ENCODE assay signal across 29 cellular contexts in genomic region chr3:10484709-10485108, GRCh38. TPM values are rescaled to one million over a fixed set of nuclear protein-coding genes. Genes with fewer than 3 reads are reported as not detected.
"Had no signal": no experiment of that assay in that cellular context is flagged by ENCODE, and none has a peak within 500 bp of the region (broad histone marks: within the 10 kb centered on the region; RNA-seq: fewer than 3 reads in every experiment).

No MANE protein-coding gene starts in this region.

- H3K4me2 ChIP-seq: smooth muscle cell had no signal

- H3K27me3 ChIP-seq: esophagus squamous epithelium, right atrium auricular region, transverse colon, upper lobe of right lung, uterus had no signal

- ATAC-seq: effector memory CD8-positive, alpha-beta T cell; heart right ventricle; left ventricle myocardium superior; lower lobe of right lung; natural killer cell; sciatic nerve; stimulated activated naive CD8-positive, alpha-beta T cell treated with anti-CD3 and anti-CD28 coated beads, Interleukin-15, amount 100 ng/mL, for 72 hours; upper lobe of right lung had no signal

- FAIRE-seq: endometrium, islet of Langerhans had no signal

- H3K27ac ChIP-seq: coronary artery, esophagus squamous epithelium, heart right ventricle, lower lobe of right lung, prostate gland, right atrium auricular region, suprapubic skin, transverse colon, upper lobe of right lung, uterus had no signal

- H3K36me3 ChIP-seq: esophagus squamous epithelium, heart right ventricle, lower lobe of right lung, prostate gland, right atrium auricular region, suprapubic skin, transverse colon, upper lobe of right lung, uterus had no signal

- DNase-seq: dermis blood vessel endothelial cell; effector memory CD8-positive, alpha-beta T cell; erythroblast; esophagus squamous epithelium; foreskin melanocyte; glutamatergic neuron; heart right ventricle; hippocampal formation; left ventricle myocardium superior; lower lobe of right lung; natural killer cell; stimulated activated CD4-positive, alpha-beta T cell treated with anti-CD3 and anti-CD28 coated beads, Interleukin-12 subunit alpha, Interleukin-12 subunit beta, amount 100 ng/mL, for 4 hours; stimulated activated CD4-positive, alpha-beta T cell treated with anti-CD3 and anti-CD28 coated beads, Interleukin-1b, Interleukin-23, amount 100 ng/mL, for 48 hours; stimulated activated CD4-positive, alpha-beta T cell treated with anti-CD3 and anti-CD28 coated beads, Interleukin-4, amount 100 ng/mL, for 1 hour; stimulated activated CD8-positive, alpha-beta memory T cell treated with anti-CD3 and anti-CD28 coated beads, Interleukin-4, amount 100 ng/mL, for 48 hours; stimulated activated naive CD4-positive, alpha-beta T cell; stimulated activated naive CD8-positive, alpha-beta T cell treated with anti-CD3 and anti-CD28 coated beads, Interleukin-15, amount 100 ng/mL, for 72 hours; transverse colon; upper lobe of right lung; uterus had no signal

- H3K4me3 ChIP-seq: coronary artery, esophagus squamous epithelium, heart right ventricle, lower lobe of right lung, prostate gland, right atrium auricular region, smooth muscle cell, suprapubic skin, transverse colon, upper lobe of right lung, uterus had no signal

- H3K9me3 ChIP-seq: esophagus squamous epithelium, heart right ventricle, lower lobe of right lung, prostate gland, right atrium auricular region, suprapubic skin, transverse colon, upper lobe of right lung, uterus had no signal

- H3K4me1 ChIP-seq: heart right ventricle, lower lobe of right lung, prostate gland, right atrium auricular region, transverse colon, upper lobe of right lung, uterus had no signal

RNA-seq across cellular contexts. Expression of gene ATP2B2, which starts 20.7 kb away (rescaled TPM):
- total RNA-seq: dermis blood vessel endothelial cell, left ventricle myocardium superior, mononuclear cell, natural killer cell, smooth muscle cell, transverse colon had no signal
- polyA plus RNA-seq: smooth muscle cell had no signal
